ENCODE assay signal across 1 cellular context in the genomic region with DNA sequence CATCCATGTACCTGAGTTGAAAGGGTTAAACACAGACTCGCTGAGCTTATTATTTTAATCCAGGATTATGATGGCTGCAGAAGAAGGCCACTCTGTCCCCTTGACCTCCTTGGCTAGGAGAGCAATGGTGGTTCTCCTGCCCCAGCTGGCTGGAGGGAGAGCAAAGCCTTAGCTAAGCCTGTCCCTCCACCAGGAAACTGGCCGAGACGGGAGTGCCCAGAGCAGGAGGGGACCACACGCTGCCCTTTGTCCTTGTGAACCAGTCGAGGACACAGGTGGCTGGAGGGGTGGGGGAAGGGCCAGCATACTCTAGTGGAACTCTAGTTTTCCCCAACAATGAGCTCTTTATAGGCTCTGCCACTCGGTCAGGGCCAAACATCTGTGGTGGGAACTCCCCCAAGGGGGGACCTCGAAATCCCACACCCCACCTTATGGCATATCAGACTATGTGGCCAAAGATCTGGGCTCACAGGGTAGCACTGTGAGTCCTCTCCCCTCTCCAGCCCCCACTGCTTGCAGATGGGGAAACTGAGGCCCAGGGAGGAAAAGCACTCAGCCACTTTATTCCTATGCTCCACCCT.
TF ChIP-seq lines count a peak whose summit lies in the region.

No MANE protein-coding gene starts in this region.

TF ChIP-seq in HepG2, 621 proteins besides CTCF, POLR2A, EP300 and RAD21 (continued from another document and continues in another):
- TF ChIP-seq, protein P1, sequence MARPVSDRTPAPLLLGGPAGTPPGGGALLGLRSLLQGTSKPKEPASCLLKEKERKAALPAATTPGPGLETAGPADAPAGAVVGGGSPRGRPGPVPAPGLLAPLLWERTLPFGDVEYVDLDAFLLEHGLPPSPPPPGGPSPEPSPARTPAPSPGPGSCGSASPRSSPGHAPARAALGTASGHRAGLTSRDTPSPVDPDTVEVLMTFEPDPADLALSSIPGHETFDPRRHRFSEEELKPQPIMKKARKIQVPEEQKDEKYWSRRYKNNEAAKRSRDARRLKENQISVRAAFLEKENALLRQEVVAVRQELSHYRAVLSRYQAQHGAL (CRISPR knock-in tag; IDR thresholded peaks at IDR 0.05; ENCODE audit: not compliant biosample characterization), result no peak
- TF ChIP-seq ZNF816 (CRISPR knock-in tag; IDR thresholded peaks at IDR 0.05; ENCODE audit: borderline replicate concordance), result no peak
- peak; percentile 33; the same call in 1 of the 2 replicates for TF ChIP-seq MIER3 (CRISPR knock-in tag; IDR thresholded peaks at IDR 0.05; ENCODE audit: borderline replicate concordance)
- TF ChIP-seq, protein P2, sequence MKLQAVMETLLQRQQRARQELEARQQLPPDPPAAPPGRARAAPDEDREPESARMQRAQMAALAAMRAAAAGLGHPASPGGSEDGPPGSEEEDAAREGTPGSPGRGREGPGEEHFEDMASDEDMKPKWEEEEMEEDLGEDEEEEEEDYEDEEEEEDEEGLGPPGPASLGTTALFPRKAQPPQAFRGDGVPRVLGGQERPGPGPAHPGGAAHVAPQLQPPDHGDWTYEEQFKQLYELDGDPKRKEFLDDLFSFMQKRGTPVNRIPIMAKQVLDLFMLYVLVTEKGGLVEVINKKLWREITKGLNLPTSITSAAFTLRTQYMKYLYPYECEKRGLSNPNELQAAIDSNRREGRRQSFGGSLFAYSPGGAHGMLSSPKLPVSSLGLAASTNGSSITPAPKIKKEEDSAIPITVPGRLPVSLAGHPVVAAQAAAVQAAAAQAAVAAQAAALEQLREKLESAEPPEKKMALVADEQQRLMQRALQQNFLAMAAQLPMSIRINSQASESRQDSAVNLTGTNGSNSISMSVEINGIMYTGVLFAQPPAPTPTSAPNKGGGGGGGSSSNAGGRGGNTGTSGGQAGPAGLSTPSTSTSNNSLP (IDR thresholded peaks at IDR 0.05; ENCODE audit: low read depth, low read length), result no peak
- TF ChIP-seq ZNF296 (CRISPR knock-in tag; conservative IDR thresholded peaks at IDR 0.05), result peak; percentile 92
- TF ChIP-seq, protein P3, sequence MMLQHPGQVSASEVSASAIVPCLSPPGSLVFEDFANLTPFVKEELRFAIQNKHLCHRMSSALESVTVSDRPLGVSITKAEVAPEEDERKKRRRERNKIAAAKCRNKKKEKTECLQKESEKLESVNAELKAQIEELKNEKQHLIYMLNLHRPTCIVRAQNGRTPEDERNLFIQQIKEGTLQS (CRISPR knock-in tag; IDR thresholded peaks at IDR 0.05), result no peak
- TF ChIP-seq CREM (IDR thresholded peaks at IDR 0.05), result peak; percentile 41; the same call in 1 of the 2 replicates
- TF ChIP-seq CREM (CRISPR knock-in tag; IDR thresholded peaks at IDR 0.05), result no peak
- TF ChIP-seq, protein P4, sequence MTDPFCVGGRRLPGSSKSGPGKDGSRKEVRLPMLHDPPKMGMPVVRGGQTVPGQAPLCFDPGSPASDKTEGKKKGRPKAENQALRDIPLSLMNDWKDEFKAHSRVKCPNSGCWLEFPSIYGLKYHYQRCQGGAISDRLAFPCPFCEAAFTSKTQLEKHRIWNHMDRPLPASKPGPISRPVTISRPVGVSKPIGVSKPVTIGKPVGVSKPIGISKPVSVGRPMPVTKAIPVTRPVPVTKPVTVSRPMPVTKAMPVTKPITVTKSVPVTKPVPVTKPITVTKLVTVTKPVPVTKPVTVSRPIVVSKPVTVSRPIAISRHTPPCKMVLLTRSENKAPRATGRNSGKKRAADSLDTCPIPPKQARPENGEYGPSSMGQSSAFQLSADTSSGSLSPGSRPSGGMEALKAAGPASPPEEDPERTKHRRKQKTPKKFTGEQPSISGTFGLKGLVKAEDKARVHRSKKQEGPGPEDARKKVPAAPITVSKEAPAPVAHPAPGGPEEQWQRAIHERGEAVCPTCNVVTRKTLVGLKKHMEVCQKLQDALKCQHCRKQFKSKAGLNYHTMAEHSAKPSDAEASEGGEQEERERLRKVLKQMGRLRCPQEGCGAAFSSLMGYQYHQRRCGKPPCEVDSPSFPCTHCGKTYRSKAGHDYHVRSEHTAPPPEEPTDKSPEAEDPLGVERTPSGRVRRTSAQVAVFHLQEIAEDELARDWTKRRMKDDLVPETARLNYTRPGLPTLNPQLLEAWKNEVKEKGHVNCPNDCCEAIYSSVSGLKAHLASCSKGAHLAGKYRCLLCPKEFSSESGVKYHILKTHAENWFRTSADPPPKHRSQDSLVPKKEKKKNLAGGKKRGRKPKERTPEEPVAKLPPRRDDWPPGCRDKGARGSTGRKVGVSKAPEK (CRISPR knock-in tag; IDR thresholded peaks at IDR 0.05; ENCODE audit: borderline replicate concordance), result no peak
- TF ChIP-seq, protein P5, sequence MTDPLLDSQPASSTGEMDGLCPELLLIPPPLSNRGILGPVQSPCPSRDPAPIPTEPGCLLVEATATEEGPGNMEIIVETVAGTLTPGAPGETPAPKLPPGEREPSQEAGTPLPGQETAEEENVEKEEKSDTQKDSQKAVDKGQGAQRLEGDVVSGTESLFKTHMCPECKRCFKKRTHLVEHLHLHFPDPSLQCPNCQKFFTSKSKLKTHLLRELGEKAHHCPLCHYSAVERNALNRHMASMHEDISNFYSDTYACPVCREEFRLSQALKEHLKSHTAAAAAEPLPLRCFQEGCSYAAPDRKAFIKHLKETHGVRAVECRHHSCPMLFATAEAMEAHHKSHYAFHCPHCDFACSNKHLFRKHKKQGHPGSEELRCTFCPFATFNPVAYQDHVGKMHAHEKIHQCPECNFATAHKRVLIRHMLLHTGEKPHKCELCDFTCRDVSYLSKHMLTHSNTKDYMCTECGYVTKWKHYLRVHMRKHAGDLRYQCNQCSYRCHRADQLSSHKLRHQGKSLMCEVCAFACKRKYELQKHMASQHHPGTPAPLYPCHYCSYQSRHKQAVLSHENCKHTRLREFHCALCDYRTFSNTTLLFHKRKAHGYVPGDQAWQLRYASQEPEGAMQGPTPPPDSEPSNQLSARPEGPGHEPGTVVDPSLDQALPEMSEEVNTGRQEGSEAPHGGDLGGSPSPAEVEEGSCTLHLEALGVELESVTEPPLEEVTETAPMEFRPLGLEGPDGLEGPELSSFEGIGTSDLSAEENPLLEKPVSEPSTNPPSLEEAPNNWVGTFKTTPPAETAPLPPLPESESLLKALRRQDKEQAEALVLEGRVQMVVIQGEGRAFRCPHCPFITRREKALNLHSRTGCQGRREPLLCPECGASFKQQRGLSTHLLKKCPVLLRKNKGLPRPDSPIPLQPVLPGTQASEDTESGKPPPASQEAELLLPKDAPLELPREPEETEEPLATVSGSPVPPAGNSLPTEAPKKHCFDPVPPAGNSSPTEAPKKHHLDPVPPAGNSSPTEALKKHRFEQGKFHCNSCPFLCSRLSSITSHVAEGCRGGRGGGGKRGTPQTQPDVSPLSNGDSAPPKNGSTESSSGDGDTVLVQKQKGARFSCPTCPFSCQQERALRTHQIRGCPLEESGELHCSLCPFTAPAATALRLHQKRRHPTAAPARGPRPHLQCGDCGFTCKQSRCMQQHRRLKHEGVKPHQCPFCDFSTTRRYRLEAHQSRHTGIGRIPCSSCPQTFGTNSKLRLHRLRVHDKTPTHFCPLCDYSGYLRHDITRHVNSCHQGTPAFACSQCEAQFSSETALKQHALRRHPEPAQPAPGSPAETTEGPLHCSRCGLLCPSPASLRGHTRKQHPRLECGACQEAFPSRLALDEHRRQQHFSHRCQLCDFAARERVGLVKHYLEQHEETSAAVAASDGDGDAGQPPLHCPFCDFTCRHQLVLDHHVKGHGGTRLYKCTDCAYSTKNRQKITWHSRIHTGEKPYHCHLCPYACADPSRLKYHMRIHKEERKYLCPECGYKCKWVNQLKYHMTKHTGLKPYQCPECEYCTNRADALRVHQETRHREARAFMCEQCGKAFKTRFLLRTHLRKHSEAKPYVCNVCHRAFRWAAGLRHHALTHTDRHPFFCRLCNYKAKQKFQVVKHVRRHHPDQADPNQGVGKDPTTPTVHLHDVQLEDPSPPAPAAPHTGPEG (CRISPR knock-in tag; IDR thresholded peaks at IDR 0.05), result no peak
- no peak for TF ChIP-seq MEIS1 (CRISPR knock-in tag; IDR thresholded peaks at IDR 0.05; ENCODE audit: borderline replicate concordance)
- TF ChIP-seq MTF1 (CRISPR knock-in tag; IDR thresholded peaks at IDR 0.05), result no peak
- TF ChIP-seq HDAC1 (CRISPR knock-in tag; IDR thresholded peaks at IDR 0.05), result peak; percentile 84
- TF ChIP-seq ZNF510 (CRISPR knock-in tag; IDR thresholded peaks at IDR 0.05; ENCODE audit: low read depth), result no peak
- no peak for TF ChIP-seq KDM3A (CRISPR knock-in tag; IDR thresholded peaks at IDR 0.05; ENCODE audit: low read depth)
- TF ChIP-seq ZBTB3 (CRISPR knock-in tag; IDR thresholded peaks at IDR 0.05; ENCODE audit: borderline replicate concordance, low read depth), result no peak
- peak; percentile 40; the same call in 1 of the 2 replicates for TF ChIP-seq FOXA3 (CRISPR knock-in tag; IDR thresholded peaks at IDR 0.05)
- TF ChIP-seq, protein P6, sequence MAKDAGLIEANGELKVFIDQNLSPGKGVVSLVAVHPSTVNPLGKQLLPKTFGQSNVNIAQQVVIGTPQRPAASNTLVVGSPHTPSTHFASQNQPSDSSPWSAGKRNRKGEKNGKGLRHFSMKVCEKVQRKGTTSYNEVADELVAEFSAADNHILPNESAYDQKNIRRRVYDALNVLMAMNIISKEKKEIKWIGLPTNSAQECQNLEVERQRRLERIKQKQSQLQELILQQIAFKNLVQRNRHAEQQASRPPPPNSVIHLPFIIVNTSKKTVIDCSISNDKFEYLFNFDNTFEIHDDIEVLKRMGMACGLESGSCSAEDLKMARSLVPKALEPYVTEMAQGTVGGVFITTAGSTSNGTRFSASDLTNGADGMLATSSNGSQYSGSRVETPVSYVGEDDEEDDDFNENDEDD (CRISPR knock-in tag; IDR thresholded peaks at IDR 0.05; ENCODE audit: borderline replicate concordance), result peak; percentile 63; the same call in 1 of the 2 replicates
- no peak for TF ChIP-seq HDAC6 (IDR thresholded peaks at IDR 0.05; ENCODE audit: low read depth, low read length)
- TF ChIP-seq FIP1L1 (IDR thresholded peaks at IDR 0.05; ENCODE audit: borderline replicate concordance, insufficient read depth, low read depth, low read length), result no peak
- TF ChIP-seq KLF6 (CRISPR knock-in tag; IDR thresholded peaks at IDR 0.05), result no peak
- TF ChIP-seq ZNF879 (CRISPR knock-in tag; IDR thresholded peaks at IDR 0.05), result no peak
- TF ChIP-seq, protein P7, sequence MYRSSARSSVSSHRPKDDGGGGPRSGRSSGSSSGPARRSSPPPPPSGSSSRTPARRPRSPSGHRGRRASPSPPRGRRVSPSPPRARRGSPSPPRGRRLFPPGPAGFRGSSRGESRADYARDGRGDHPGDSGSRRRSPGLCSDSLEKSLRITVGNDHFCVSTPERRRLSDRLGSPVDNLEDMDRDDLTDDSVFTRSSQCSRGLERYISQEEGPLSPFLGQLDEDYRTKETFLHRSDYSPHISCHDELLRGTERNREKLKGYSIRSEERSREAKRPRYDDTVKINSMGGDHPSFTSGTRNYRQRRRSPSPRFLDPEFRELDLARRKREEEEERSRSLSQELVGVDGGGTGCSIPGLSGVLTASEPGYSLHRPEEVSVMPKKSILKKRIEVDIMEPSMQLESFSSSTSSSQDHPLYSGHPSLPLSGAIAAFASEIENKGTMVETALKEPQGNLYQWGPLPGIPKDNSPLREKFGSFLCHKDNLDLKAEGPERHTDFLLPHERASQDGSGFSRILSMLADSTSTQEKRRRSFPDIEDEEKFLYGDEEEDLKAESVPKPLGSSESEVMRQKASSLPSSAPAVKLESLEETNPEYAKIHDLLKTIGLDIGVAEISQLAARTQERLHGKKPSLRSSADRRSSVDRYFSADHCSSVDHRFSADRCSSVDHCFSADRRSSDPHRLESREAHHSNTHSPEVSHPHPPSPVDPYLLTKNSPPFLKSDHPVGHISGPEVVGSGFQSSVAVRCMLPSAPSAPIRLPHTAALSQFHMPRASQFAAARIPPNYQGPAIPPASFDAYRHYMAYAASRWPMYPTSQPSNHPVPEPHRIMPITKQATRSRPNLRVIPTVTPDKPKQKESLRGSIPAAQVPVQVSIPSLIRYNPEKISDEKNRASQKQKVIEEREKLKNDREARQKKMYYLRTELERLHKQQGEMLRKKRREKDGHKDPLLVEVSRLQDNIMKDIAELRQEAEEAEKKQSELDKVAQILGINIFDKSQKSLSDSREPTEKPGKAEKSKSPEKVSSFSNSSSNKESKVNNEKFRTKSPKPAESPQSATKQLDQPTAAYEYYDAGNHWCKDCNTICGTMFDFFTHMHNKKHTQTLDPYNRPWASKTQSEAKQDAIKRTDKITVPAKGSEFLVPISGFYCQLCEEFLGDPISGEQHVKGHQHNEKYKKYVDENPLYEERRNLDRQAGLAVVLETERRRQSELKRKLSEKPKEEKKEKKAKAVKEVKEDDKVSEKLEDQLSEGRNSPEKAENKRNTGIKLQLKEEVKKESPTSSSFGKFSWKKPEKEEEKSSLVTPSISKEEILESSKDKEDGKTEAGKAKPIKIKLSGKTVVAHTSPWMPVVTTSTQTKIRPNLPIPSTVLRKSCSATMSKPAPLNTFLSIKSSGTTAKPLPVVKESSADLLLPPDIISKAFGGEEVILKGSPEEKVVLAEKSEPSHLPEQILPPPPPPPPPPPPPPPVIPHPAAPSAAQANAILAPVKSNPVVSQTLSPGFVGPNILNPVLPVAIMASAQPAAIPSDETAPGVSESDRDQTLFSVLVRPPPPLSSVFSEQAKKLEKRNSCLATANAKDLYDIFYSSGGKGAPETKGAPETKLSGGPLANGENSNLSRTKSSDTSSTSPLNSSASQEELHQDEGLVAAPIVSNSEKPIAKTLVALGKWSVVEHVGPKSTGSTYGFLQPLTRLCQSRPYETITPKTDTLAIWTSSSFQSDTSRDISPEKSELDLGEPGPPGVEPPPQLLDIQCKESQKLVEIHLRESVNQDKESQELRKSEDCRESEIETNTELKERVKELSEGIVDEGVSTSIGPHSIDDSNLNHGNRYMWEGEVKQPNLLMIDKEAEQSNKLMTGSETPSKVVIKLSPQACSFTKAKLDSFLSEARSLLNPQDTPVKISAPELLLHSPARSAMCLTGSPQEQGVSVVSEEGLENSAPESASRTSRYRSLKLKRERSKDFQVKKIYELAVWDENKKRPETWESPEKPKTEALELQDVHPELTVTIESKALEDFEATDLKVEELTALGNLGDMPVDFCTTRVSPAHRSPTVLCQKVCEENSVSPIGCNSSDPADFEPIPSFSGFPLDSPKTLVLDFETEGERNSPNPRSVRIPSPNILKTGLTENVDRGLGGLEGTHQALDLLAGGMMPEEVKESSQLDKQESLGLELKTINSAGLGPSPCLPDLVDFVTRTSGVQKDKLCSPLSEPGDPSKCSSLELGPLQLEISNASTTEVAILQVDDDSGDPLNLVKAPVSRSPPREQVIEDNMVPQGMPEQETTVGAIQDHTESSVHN (CRISPR knock-in tag; IDR thresholded peaks at IDR 0.05), result peak; percentile 86; the same call in 1 of the 2 replicates
- TF ChIP-seq ZNF274 (CRISPR knock-in tag; IDR thresholded peaks at IDR 0.05), result 0 out of 2 replicates have a peak, but pooled peaks have one; percentile 22
